31 cellular contexts compared by ENCODE assay signal in the genomic region with DNA sequence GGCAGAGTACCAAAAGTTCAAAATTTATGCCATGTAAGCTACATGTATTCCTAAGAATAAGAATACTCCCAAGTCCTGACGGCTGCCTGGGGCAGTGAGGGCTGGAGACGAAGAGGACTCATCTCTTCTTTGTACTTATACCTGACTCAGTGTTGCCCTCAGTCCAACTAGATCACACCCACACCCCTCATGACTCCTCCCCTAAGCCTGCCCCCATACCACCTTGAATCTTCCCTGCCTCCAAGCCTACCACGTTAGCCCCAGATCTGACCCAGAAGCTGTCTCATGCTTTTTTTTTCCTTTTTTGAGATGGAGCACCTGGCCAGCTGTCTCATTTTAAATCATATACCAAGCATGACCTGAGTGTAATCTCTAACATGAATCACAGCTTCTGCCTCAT. TPM values are rescaled to one million over a fixed set of nuclear protein-coding genes. Genes with fewer than 3 reads are reported as not detected.
"Had no signal": no experiment of that assay in that cellular context is flagged by ENCODE, and none has a peak within 500 bp of the region (broad histone marks: within the 10 kb centered on the region; RNA-seq: fewer than 3 reads in every experiment).

No MANE protein-coding gene starts in this region.

- H3K27ac ChIP-seq: esophagus muscularis mucosa, gastroesophageal sphincter, heart right ventricle, lower lobe of right lung, neutrophil, parathyroid adenoma, thyroid gland had no signal

- H3K4me1 ChIP-seq: esophagus muscularis mucosa, gastroesophageal sphincter, parathyroid adenoma had no signal

- H3K9me3 ChIP-seq: esophagus muscularis mucosa, gastroesophageal sphincter, heart right ventricle, lower lobe of right lung, neutrophil, thyroid gland had no signal

- H3K27me3 ChIP-seq: thyroid gland had no signal

- H3K36me3 Mint-ChIP-seq: activated CD4-positive, alpha-beta memory T cell treated with anti-CD3 and anti-CD28 coated beads for 36 hours; activated naive CD4-positive, alpha-beta T cell treated with anti-CD3 and anti-CD28 coated beads, Interleukin-2, amount 10 ng/mL, durations not matched to agents 7 days and 5 days; natural killer cell had no signal

- DNase-seq: activated CD4-positive, alpha-beta memory T cell treated with anti-CD3 and anti-CD28 coated beads for 36 hours; activated CD4-positive, alpha-beta T cell treated with anti-CD3 and anti-CD28 coated beads for 48 hours; activated CD4-positive, CD25-positive, alpha-beta regulatory T cell; activated effector memory CD4-positive, alpha-beta T cell treated with anti-CD3 and anti-CD28 coated beads, Interleukin-2, amount 50 U/mL, for 16 hours; activated naive CD4-positive, alpha-beta T cell treated with anti-CD3 and anti-CD28 coated beads, Interleukin-2, amount 10 ng/mL, durations not matched to agents 7 days and 5 days; activated T-cell treated with anti-CD3 and anti-CD28 coated beads, Interleukin-2, amount 50 U/mL, for 72 hours; amygdala; caudate nucleus; effector CD4-positive, alpha-beta T cell; heart right ventricle; kidney; lower lobe of right lung; midbrain; natural killer cell; right cardiac atrium; stimulated activated CD4-positive, alpha-beta T cell treated with anti-CD3 and anti-CD28 coated beads, Interleukin-12 subunit alpha, Interleukin-12 subunit beta, amount 100 ng/mL, for 4 hours; stimulated activated CD4-positive, alpha-beta T cell treated with anti-CD3 and anti-CD28 coated beads, Interleukin-4, amount 100 ng/mL, for 4 hours; substantia nigra; thyroid gland had no signal

- H2AFZ ChIP-seq: parathyroid adenoma had no signal

- H3K4me1 Mint-ChIP-seq: activated naive CD4-positive, alpha-beta T cell treated with anti-CD3 and anti-CD28 coated beads, Interleukin-2, amount 10 ng/mL, durations not matched to agents 7 days and 5 days; natural killer cell had no signal

- H3K79me2 ChIP-seq: parathyroid adenoma had no signal

- FAIRE-seq: endometrium, kidney had no signal

- H3K27ac Mint-ChIP-seq: activated CD4-positive, alpha-beta memory T cell treated with anti-CD3 and anti-CD28 coated beads for 36 hours; activated T-cell treated with anti-CD3 and anti-CD28 coated beads, Interleukin-2, amount 50 U/mL, for 72 hours; dendritic cell treated with granulocyte-macrophage colony-stimulating factor and Interleukin-4, amounts not matched to agents 40 ng/mL and 50 ng/mL, for 4 days; natural killer cell; stimulated activated naive CD8-positive, alpha-beta T cell treated with anti-CD3 and anti-CD28 coated beads, Interleukin-15, Interleukin-2, amounts not matched to agents 100 ng/mL and 50 ng/mL, for 24 hours had no signal

- ATAC-seq: gastroesophageal sphincter, heart right ventricle, left lobe of liver, lower lobe of right lung, natural killer cell, right cardiac atrium had no signal

- H3K9ac ChIP-seq: parathyroid adenoma had no signal

- H3K4me3 ChIP-seq: esophagus muscularis mucosa, gastroesophageal sphincter, heart right ventricle, lower lobe of right lung, thyroid gland had no signal

- H3K36me3 ChIP-seq: esophagus muscularis mucosa, gastroesophageal sphincter, heart right ventricle, lower lobe of right lung, neutrophil, thyroid gland had no signal

- H3K4me3 Mint-ChIP-seq: activated CD4-positive, alpha-beta memory T cell treated with anti-CD3 and anti-CD28 coated beads for 36 hours; activated naive CD4-positive, alpha-beta T cell treated with anti-CD3 and anti-CD28 coated beads, Interleukin-2, amount 10 ng/mL, durations not matched to agents 7 days and 5 days; activated T-cell treated with anti-CD3 and anti-CD28 coated beads, Interleukin-2, amount 50 U/mL, for 72 hours; dendritic cell treated with granulocyte-macrophage colony-stimulating factor and Interleukin-4, amounts not matched to agents 40 ng/mL and 50 ng/mL, for 4 days; natural killer cell; stimulated activated naive CD8-positive, alpha-beta T cell treated with anti-CD3 and anti-CD28 coated beads, Interleukin-15, Interleukin-2, amounts not matched to agents 100 ng/mL and 50 ng/mL, for 24 hours had no signal

- H3K9me3 Mint-ChIP-seq: activated CD4-positive, alpha-beta memory T cell treated with anti-CD3 and anti-CD28 coated beads for 36 hours; activated naive CD4-positive, alpha-beta T cell treated with anti-CD3 and anti-CD28 coated beads, Interleukin-2, amount 10 ng/mL, durations not matched to agents 7 days and 5 days; activated T-cell treated with anti-CD3 and anti-CD28 coated beads, Interleukin-2, amount 50 U/mL, for 72 hours; dendritic cell treated with granulocyte-macrophage colony-stimulating factor and Interleukin-4, amounts not matched to agents 40 ng/mL and 50 ng/mL, for 4 days; natural killer cell; stimulated activated naive CD8-positive, alpha-beta T cell treated with anti-CD3 and anti-CD28 coated beads, Interleukin-15, Interleukin-2, amounts not matched to agents 100 ng/mL and 50 ng/mL, for 24 hours had no signal

RNA-seq across cellular contexts. Expression of a gene that starts 45.1 kb away (rescaled TPM):
- total RNA-seq: activated CD4-positive, alpha-beta memory T cell treated with anti-CD3 and anti-CD28 coated beads for 36 hours; activated T-cell treated with anti-CD3 and anti-CD28 coated beads, Interleukin-2, amount 50 U/mL, for 72 hours; esophagus muscularis mucosa; kidney; left lobe of liver; lower lobe of right lung; natural killer cell; pulmonary artery endothelial cell; skeletal muscle tissue; T-helper 1 cell treated with Interleukin-12 subunit alpha and Interleukin-12 subunit beta and Interleukin-4 antibody, amounts not matched to agents 30 ng/mL and 1 ng/mL, for 36 hours; thyroid gland; urinary bladder had no signal

RNA-seq across cellular contexts. Expression of a gene that starts 57.0 kb away (rescaled TPM):
- total RNA-seq: activated CD4-positive, alpha-beta memory T cell treated with anti-CD3 and anti-CD28 coated beads for 36 hours; activated T-cell treated with anti-CD3 and anti-CD28 coated beads, Interleukin-2, amount 50 U/mL, for 72 hours; esophagus muscularis mucosa; gastroesophageal sphincter; heart right ventricle; kidney; left lobe of liver; lower lobe of right lung; natural killer cell; pulmonary artery endothelial cell; right cardiac atrium; skeletal muscle tissue; T-helper 1 cell treated with Interleukin-12 subunit alpha and Interleukin-12 subunit beta and Interleukin-4 antibody, amounts not matched to agents 30 ng/mL and 1 ng/mL, for 36 hours; thyroid gland; urinary bladder had no signal

RNA-seq across cellular contexts. Expression of a gene that starts 59.2 kb away (rescaled TPM):
- total RNA-seq: activated CD4-positive, alpha-beta memory T cell treated with anti-CD3 and anti-CD28 coated beads for 36 hours; left lobe of liver; natural killer cell; T-helper 1 cell treated with Interleukin-12 subunit alpha and Interleukin-12 subunit beta and Interleukin-4 antibody, amounts not matched to agents 30 ng/mL and 1 ng/mL, for 36 hours had no signal
